9 cellular contexts compared by ENCODE assay signal in genomic region chr2:238100049-238100820, GRCh38. TPM values are rescaled to one million over a fixed set of nuclear protein-coding genes. Genes with fewer than 3 reads are reported as not detected.
A peak's percentile ranks its signal among the peaks of the same experiment; 100 is the strongest.
DNase-seq lines count a peak whose midpoint lies in the region; ATAC-seq, FAIRE-seq and TF ChIP-seq lines count a peak whose summit lies in the region.
"Had no signal": no experiment of that assay in that cellular context is flagged by ENCODE, and none has a peak within 500 bp of the region (broad histone marks: within the 10 kb centered on the region; RNA-seq: fewer than 3 reads in every experiment).

Gene ESPNL (plus strand): TSS chr2:238100340. CDS start chr2:238100420, 80 bp downstream.

- no peak within 1 kb of the TSS for H3K4me3 ChIP-seq in pancreas

- H3K36me3 ChIP-seq in pancreas: no peaks in the 10 kb centered on the region

- intact Hi-C loops in pancreas (cut with DNase I): no loop called here
- intact Hi-C loops in left colon (cut with DNase I, micrococcal nuclease): no loop called here

- peaks cover 0 to 5% (median 5%) of the 10 kb centered on the region in 3 donors for H3K4me1 ChIP-seq in pancreas

- WGBS in pancreas, 2 donors: 87 to 91% methylated on average over 38 of the region's 38 CpGs

- TF ChIP-seq CTCF in pancreas (IDR thresholded peaks at IDR 0.05): no peak

- FAIRE-seq in pancreas (lab: Jason Lieb, UNC): no peak

- no peaks in the 10 kb centered on the region for H3K9me3 ChIP-seq in pancreas

- H3K27me3 ChIP-seq in pancreas: no peaks in the 10 kb centered on the region

- ATAC-seq in pancreas (no peak), left colon (no peak), HG03571 (IDR thresholded peaks at IDR 0.05; ENCODE audit: unreplicated experiment) (no peak), HG03108 (IDR thresholded peaks at IDR 0.05; ENCODE audit: unreplicated experiment) (no peak)

- H3K27ac ChIP-seq in pancreas: peak within 1 kb of the TSS in 1 of 4 donors; percentile 39

- DNase-seq in DMS153 treated with DMSO at 0.1 percent for 48 hours (lab: John Stamatoyannopoulos, UW; ENCODE audit: unreplicated experiment) (peak; percentile 15), NCI-H2107 treated with DMSO at 0.1 percent for 48 hours (lab: John Stamatoyannopoulos, UW; ENCODE audit: unreplicated experiment) (peak; percentile 60), pancreas (peak in 5 of 6 donors; percentile 7 to 72 (median 15)), left colon (no peak), OCI-M2 (lab: John Stamatoyannopoulos, UW; ENCODE audit: unreplicated experiment) (no peak)
- peak; percentile 14 for DNase-seq in activated CD8-positive, alpha-beta memory T cell treated with anti-CD3 and anti-CD28 coated beads, Interleukin-2, amount 50 U/mL, for 4 hours
- DNase-seq: effector CD8-positive, alpha-beta T cell had no signal

RNA-seq across cellular contexts. Expression of gene ESPNL, which starts in this region (rescaled TPM):
- under 1 TPM in 5 of 6 donors, not detected in 1; 0.05 to 0.72 (median 0.12) TPM for total RNA-seq in pancreas
- polyA plus RNA-seq in pancreas: under 1 TPM; 0.38 to 0.42 TPM
- under 1 TPM; 0.06 to 0.25 TPM for total RNA-seq in left colon

Comparison
In these comparisons a context has a peak if more than half of its experiments do, and no peak if none do; other contexts are left out.
1. Peak in DNase-seq in pancreas; RNA of the gene not detected or under 1 TPM.
2. DNase-seq: peak in DMS153 treated with DMSO at 0.1 percent for 48 hours (single experiment), NCI-H2107 treated with DMSO at 0.1 percent for 48 hours (single experiment) and activated CD8-positive, alpha-beta memory T cell treated with anti-CD3 and anti-CD28 coated beads, Interleukin-2, amount 50 U/mL, for 4 hours (single experiment); none in left colon (0 of 2) and OCI-M2 (single experiment).